ENCODE assay signal across 1 cellular context in the genomic region with DNA sequence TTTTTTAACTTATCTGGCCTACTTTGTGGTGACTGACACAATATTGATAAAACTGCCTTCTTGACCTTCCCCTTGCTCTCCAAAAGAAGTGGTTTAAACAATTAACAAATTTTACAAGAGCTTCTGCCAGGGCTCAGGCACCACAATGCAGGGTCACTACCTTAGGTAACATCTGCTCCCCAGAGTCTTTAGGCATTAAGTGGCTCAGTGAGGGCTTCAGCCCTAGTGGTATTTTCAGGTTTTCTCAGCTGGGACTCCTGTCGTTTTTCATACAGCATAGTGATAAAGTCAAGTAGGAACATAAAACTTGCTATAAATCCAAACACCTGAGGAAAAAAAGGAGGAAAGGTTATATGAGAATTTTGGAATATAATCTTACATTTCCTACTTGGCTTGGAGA.
TF ChIP-seq lines count a peak whose summit lies in the region.

No MANE protein-coding gene starts in this region.

TF ChIP-seq in K562, 482 proteins besides CTCF, POLR2A, EP300 and RAD21:
- TF ChIP-seq, protein P1, sequence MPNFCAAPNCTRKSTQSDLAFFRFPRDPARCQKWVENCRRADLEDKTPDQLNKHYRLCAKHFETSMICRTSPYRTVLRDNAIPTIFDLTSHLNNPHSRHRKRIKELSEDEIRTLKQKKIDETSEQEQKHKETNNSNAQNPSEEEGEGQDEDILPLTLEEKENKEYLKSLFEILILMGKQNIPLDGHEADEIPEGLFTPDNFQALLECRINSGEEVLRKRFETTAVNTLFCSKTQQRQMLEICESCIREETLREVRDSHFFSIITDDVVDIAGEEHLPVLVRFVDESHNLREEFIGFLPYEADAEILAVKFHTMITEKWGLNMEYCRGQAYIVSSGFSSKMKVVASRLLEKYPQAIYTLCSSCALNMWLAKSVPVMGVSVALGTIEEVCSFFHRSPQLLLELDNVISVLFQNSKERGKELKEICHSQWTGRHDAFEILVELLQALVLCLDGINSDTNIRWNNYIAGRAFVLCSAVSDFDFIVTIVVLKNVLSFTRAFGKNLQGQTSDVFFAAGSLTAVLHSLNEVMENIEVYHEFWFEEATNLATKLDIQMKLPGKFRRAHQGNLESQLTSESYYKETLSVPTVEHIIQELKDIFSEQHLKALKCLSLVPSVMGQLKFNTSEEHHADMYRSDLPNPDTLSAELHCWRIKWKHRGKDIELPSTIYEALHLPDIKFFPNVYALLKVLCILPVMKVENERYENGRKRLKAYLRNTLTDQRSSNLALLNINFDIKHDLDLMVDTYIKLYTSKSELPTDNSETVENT (CRISPR knock-in tag; IDR thresholded peaks at IDR 0.05): no peak
- TF ChIP-seq ZNF134 (CRISPR knock-in tag; conservative IDR thresholded peaks at IDR 0.05) (no peak), SMAD2 (IDR thresholded peaks at IDR 0.05; ENCODE audit: low read depth, low read length) (no peak), PCBP1 (IDR thresholded peaks at IDR 0.05; ENCODE audit: low read depth, low read length, poor library complexity, severe bottlenecking) (no peak), MEF2A (IDR thresholded peaks at IDR 0.05; ENCODE audit: control insufficient read depth, low read depth, low read length) (no peak), AFF4 (CRISPR knock-in tag; IDR thresholded peaks at IDR 0.05) (no peak), ESRRB (CRISPR knock-in tag; IDR thresholded peaks at IDR 0.05; ENCODE audit: borderline replicate concordance) (no peak), ZNF23 (CRISPR knock-in tag; IDR thresholded peaks at IDR 0.05) (no peak), GABPB1 (CRISPR knock-in tag; IDR thresholded peaks at IDR 0.05) (no peak), POU5F1 (IDR thresholded peaks at IDR 0.05; ENCODE audit: borderline replicate concordance, low read depth, low read length, partially characterized antibody) (no peak), ZBTB8A (IDR thresholded peaks at IDR 0.05; ENCODE audit: partially characterized antibody) (no peak), PPARD (CRISPR knock-in tag; IDR thresholded peaks at IDR 0.05) (no peak), POLR3G (IDR thresholded peaks at IDR 0.05; ENCODE audit: extremely low read depth, insufficient read length, insufficient replicate concordance) (no peak), SIN3B (IDR thresholded peaks at IDR 0.05; ENCODE audit: low read depth) (no peak), TAF7 (tag; IDR thresholded peaks at IDR 0.05) (no peak), NELFE (IDR thresholded peaks at IDR 0.05; ENCODE audit: insufficient read depth, insufficient read length) (no peak)
- TF ChIP-seq, protein P2, sequence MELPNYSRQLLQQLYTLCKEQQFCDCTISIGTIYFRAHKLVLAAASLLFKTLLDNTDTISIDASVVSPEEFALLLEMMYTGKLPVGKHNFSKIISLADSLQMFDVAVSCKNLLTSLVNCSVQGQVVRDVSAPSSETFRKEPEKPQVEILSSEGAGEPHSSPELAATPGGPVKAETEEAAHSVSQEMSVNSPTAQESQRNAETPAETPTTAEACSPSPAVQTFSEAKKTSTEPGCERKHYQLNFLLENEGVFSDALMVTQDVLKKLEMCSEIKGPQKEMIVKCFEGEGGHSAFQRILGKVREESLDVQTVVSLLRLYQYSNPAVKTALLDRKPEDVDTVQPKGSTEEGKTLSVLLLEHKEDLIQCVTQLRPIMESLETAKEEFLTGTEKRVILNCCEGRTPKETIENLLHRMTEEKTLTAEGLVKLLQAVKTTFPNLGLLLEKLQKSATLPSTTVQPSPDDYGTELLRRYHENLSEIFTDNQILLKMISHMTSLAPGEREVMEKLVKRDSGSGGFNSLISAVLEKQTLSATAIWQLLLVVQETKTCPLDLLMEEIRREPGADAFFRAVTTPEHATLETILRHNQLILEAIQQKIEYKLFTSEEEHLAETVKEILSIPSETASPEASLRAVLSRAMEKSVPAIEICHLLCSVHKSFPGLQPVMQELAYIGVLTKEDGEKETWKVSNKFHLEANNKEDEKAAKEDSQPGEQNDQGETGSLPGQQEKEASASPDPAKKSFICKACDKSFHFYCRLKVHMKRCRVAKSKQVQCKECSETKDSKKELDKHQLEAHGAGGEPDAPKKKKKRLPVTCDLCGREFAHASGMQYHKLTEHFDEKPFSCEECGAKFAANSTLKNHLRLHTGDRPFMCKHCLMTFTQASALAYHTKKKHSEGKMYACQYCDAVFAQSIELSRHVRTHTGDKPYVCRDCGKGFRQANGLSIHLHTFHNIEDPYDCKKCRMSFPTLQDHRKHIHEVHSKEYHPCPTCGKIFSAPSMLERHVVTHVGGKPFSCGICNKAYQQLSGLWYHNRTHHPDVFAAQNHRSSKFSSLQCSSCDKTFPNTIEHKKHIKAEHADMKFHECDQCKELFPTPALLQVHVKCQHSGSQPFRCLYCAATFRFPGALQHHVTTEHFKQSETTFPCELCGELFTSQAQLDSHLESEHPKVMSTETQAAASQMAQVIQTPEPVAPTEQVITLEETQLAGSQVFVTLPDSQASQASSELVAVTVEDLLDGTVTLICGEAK (IDR thresholded peaks at IDR 0.05): no peak
- TF ChIP-seq, protein P2 (CRISPR knock-in tag; IDR thresholded peaks at IDR 0.05): no peak
- TF ChIP-seq, protein P3, sequence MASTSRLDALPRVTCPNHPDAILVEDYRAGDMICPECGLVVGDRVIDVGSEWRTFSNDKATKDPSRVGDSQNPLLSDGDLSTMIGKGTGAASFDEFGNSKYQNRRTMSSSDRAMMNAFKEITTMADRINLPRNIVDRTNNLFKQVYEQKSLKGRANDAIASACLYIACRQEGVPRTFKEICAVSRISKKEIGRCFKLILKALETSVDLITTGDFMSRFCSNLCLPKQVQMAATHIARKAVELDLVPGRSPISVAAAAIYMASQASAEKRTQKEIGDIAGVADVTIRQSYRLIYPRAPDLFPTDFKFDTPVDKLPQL (IDR thresholded peaks at IDR 0.05; ENCODE audit: extremely low read depth, insufficient read length): no peak
- TF ChIP-seq, protein P4, sequence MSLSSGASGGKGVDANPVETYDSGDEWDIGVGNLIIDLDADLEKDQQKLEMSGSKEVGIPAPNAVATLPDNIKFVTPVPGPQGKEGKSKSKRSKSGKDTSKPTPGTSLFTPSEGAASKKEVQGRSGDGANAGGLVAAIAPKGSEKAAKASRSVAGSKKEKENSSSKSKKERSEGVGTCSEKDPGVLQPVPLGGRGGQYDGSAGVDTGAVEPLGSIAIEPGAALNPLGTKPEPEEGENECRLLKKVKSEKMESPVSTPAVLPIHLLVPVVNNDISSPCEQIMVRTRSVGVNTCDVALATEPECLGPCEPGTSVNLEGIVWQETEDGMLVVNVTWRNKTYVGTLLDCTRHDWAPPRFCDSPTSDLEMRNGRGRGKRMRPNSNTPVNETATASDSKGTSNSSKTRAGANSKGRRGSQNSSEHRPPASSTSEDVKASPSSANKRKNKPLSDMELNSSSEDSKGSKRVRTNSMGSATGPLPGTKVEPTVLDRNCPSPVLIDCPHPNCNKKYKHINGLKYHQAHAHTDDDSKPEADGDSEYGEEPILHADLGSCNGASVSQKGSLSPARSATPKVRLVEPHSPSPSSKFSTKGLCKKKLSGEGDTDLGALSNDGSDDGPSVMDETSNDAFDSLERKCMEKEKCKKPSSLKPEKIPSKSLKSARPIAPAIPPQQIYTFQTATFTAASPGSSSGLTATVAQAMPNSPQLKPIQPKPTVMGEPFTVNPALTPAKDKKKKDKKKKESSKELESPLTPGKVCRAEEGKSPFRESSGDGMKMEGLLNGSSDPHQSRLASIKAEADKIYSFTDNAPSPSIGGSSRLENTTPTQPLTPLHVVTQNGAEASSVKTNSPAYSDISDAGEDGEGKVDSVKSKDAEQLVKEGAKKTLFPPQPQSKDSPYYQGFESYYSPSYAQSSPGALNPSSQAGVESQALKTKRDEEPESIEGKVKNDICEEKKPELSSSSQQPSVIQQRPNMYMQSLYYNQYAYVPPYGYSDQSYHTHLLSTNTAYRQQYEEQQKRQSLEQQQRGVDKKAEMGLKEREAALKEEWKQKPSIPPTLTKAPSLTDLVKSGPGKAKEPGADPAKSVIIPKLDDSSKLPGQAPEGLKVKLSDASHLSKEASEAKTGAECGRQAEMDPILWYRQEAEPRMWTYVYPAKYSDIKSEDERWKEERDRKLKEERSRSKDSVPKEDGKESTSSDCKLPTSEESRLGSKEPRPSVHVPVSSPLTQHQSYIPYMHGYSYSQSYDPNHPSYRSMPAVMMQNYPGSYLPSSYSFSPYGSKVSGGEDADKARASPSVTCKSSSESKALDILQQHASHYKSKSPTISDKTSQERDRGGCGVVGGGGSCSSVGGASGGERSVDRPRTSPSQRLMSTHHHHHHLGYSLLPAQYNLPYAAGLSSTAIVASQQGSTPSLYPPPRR (CRISPR knock-in tag; IDR thresholded peaks at IDR 0.05; ENCODE audit: borderline replicate concordance): no peak
- TF ChIP-seq, protein P5, sequence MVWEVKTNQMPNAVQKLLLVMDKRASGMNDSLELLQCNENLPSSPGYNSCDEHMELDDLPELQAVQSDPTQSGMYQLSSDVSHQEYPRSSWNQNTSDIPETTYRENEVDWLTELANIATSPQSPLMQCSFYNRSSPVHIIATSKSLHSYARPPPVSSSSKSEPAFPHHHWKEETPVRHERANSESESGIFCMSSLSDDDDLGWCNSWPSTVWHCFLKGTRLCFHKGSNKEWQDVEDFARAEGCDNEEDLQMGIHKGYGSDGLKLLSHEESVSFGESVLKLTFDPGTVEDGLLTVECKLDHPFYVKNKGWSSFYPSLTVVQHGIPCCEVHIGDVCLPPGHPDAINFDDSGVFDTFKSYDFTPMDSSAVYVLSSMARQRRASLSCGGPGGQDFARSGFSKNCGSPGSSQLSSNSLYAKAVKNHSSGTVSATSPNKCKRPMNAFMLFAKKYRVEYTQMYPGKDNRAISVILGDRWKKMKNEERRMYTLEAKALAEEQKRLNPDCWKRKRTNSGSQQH (CRISPR knock-in tag; IDR thresholded peaks at IDR 0.05): no peak
